ENCODE assay signal across 8 cellular contexts in the genomic region with DNA sequence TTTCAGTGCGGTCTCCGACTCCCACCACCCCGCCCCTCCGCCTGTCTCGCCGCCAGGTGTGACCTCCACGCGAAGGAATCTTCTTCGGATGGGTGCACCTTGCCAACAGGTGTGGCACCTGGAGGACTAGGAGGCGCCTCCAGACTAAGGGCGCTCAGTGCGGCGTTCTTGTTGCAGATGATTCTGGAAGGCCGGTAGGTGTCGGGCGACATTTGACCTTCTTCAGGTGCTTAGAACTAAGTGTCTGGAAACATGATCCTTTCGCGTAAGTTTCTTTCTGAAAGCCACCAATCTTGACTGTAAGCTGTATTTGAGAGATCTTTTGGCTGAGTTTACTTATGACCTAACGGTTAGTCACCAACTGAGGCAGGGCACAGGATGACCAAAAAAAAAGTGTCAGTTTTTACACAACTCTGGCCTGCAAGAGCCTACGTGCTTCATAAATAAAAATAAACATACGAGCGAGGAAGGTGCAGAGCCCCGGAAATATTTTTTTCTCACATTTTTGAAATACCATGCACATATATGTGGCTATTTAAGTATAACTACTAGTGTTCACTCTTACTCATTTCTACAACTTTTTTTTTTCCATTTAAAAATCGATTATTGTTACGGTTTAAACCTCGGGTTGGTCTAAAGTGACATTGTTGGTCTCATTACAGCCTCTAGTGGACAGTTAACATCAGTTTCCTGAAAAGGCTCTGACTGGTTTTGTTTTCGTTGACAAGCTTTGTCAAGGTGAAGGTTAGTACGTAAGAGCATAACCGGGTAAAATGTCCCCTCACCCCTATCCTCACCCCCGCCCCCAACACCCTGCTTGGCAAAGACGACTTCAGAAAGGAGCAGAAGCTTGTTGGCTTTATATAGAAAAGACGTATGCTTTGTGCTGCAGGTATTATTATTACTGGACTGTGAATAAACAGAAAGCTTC. TPM values are rescaled to one million over a fixed set of nuclear protein-coding genes. Genes with fewer than 3 reads are reported as not detected.
DNase-seq lines count a peak whose midpoint lies in the region; ATAC-seq and TF ChIP-seq lines count a peak whose summit lies in the region.

No MANE protein-coding gene starts in this region.

- H3K27ac ChIP-seq in 22Rv1: peak overlapping the region; percentile 92

- TF ChIP-seq CTCF in 22Rv1 (IDR thresholded peaks at IDR 0.05): peak; percentile 86
- TF ChIP-seq CTCF in GM12874 (IDR thresholded peaks at IDR 0.05; ENCODE audit: insufficient read depth, low read depth, low read length): peak; percentile 73

- peak; percentile 22 for ATAC-seq in HG02970 (IDR thresholded peaks at IDR 0.05; ENCODE audit: low FRiP score, unreplicated experiment)

- DNase-seq in NCI-H460 (ENCODE audit: extremely low read depth, low read depth) (peak; percentile 77), medulla oblongata (ENCODE audit: extremely low spot score) (peak; percentile 84)
- DNase-seq in activated CD4-positive, alpha-beta T cell treated with anti-CD3 and anti-CD28 coated beads, Interleukin-2, amount 50 U/mL, for 4 hours: peak; percentile 49 to 52
- peak; percentile 71 for DNase-seq in effector CD4-positive, alpha-beta T cell
- peak; percentile 24 for DNase-seq in stimulated activated CD8-positive, alpha-beta memory T cell treated with anti-CD3 and anti-CD28 coated beads, Interleukin-4, amount 100 ng/mL, for 4 hours (ENCODE audit: low read depth in 2 of 2, low spot score in 1 of 2)

RNA-seq across cellular contexts. Expression of a gene that starts 1.6 kb away (rescaled TPM):
- 16.4 and 20.4 TPM in 2 replicates for total RNA-seq in NCI-H460 (2014; rRNA removed; shearing (Covaris generic))
- polyA plus RNA-seq in NCI-H460 (2014; cell fraction: nucleus; rRNA removed): 12.7 and 13.4 TPM in 2 replicates

Comparison
In these comparisons a context has a peak if more than half of its experiments do, and no peak if none do; other contexts are left out.
1. Peak in every context shown above with its lines: DNase-seq, ATAC-seq and H3K27ac ChIP-seq.
2. DNase-seq: peak in every context shown above with its lines; median percentile 84 in medulla oblongata; 77 in NCI-H460; 71 in effector CD4-positive, alpha-beta T cell; 50 in activated CD4-positive, alpha-beta T cell treated with anti-CD3 and anti-CD28 coated beads, Interleukin-2, amount 50 U/mL, for 4 hours; 24 in stimulated activated CD8-positive, alpha-beta memory T cell treated with anti-CD3 and anti-CD28 coated beads, Interleukin-4, amount 100 ng/mL, for 4 hours.